In genomic region chr14:34620115-34620514, GRCh38 we compare ENCODE assay signal across 1 cellular context.
TF ChIP-seq lines count a peak whose summit lies in the region.

No MANE protein-coding gene starts in this region.

TF ChIP-seq in WTC11, 78 proteins besides CTCF, POLR2A, EP300 and RAD21:
- TF ChIP-seq AR (CRISPR knock-in tag; IDR thresholded peaks at IDR 0.05): no peak
- no peak for TF ChIP-seq ESRRA (CRISPR knock-in tag; IDR thresholded peaks at IDR 0.05; ENCODE audit: borderline replicate concordance)
- TF ChIP-seq NFATC4 (CRISPR knock-in tag; IDR thresholded peaks at IDR 0.05): no peak
- TF ChIP-seq, protein P1, sequence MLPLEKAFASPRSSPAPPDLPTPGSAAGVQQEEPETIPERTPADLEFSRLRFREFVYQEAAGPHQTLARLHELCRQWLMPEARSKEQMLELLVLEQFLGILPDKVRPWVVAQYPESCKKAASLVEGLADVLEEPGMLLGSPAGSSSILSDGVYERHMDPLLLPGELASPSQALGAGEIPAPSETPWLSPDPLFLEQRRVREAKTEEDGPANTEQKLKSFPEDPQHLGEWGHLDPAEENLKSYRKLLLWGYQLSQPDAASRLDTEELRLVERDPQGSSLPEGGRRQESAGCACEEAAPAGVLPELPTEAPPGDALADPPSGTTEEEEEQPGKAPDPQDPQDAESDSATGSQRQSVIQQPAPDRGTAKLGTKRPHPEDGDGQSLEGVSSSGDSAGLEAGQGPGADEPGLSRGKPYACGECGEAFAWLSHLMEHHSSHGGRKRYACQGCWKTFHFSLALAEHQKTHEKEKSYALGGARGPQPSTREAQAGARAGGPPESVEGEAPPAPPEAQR (CRISPR knock-in tag; IDR thresholded peaks at IDR 0.05): no peak
- no peak for TF ChIP-seq ZNF138 (CRISPR knock-in tag; conservative IDR thresholded peaks at IDR 0.05)
- TF ChIP-seq E2F4 (CRISPR knock-in tag; IDR thresholded peaks at IDR 0.05; ENCODE audit: borderline replicate concordance, low read depth): no peak
- TF ChIP-seq FOXJ3 (CRISPR knock-in tag; IDR thresholded peaks at IDR 0.05; ENCODE audit: borderline replicate concordance): no peak
- TF ChIP-seq IRF1 (CRISPR knock-in tag; IDR thresholded peaks at IDR 0.05): no peak
- TF ChIP-seq NR1H2 (CRISPR knock-in tag; IDR thresholded peaks at IDR 0.05): no peak
- TF ChIP-seq, protein P2, sequence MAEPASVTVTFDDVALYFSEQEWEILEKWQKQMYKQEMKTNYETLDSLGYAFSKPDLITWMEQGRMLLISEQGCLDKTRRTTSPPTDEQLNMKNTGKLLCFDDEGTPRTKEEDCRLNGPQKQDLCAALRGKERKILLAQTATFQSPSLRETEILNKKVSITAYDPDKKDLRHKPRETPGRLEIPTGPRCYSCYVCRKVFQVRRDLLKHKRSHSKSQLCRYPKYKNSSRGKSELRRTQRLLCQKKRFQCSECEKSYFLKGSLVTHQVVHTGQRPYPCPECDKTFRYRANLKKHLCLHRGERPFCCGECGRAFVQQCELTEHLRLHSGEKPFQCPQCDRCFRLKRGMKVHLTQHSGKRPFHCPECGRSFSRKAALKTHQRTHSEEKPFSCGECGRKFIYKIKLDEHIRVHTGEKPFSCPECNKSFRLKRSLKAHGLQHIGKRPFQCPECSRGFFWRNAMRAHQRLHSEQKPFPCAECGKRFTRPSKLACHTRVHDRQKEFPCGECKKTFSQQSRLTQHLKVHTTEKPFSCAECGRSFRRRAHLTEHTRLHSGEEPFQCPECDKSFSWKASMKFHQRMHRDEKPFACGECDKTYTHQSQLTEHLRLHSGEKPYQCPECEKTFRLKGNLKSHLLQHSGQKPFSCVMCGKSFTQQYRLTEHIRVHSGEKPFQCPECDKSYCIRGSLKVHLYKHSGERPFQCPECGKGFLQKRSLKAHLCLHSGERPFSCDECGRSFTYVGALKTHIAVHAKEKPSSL (CRISPR knock-in tag; conservative IDR thresholded peaks at IDR 0.05): no peak
- TF ChIP-seq RORB (CRISPR knock-in tag; IDR thresholded peaks at IDR 0.05): no peak
- TF ChIP-seq SMAD4 (CRISPR knock-in tag; IDR thresholded peaks at IDR 0.05): no peak
- TF ChIP-seq SMAD3 (CRISPR knock-in tag; IDR thresholded peaks at IDR 0.05; ENCODE audit: borderline replicate concordance): no peak
- no peak for TF ChIP-seq CREM (CRISPR knock-in tag; IDR thresholded peaks at IDR 0.05)
- no peak for TF ChIP-seq GABPB1 (CRISPR knock-in tag; IDR thresholded peaks at IDR 0.05)
- TF ChIP-seq SOX15 (CRISPR knock-in tag; IDR thresholded peaks at IDR 0.05): no peak
- no peak for TF ChIP-seq FOXK1 (CRISPR knock-in tag; IDR thresholded peaks at IDR 0.05)
